In genomic region chr2:129112181-129112580, GRCh38 we compare ENCODE assay signal across 38 cellular contexts.
"Had no signal": no experiment of that assay in that cellular context is flagged by ENCODE, and none has a peak within 500 bp of the region (broad histone marks: within the 10 kb centered on the region; RNA-seq: fewer than 3 reads in every experiment).

No MANE protein-coding gene starts in this region.

- H3K36me3 Mint-ChIP-seq: activated CD4-positive, alpha-beta memory T cell treated with anti-CD3 and anti-CD28 coated beads for 36 hours; activated naive CD4-positive, alpha-beta T cell treated with anti-CD3 and anti-CD28 coated beads, Interleukin-2, amount 50 U/mL, for 72 hours; activated naive CD8-positive, alpha-beta T cell treated with anti-CD3 and anti-CD28 coated beads for 36 hours had no signal

- H3K27ac ChIP-seq: adrenal gland, body of pancreas, brain microvascular endothelial cell, cardiac muscle cell, VCaP had no signal

- H3K36me3 ChIP-seq: adrenal gland, brain microvascular endothelial cell, cardiac muscle cell had no signal

- DNase-seq: activated B cell treated with CpG ODN at 0.5 μM for 24 hours; activated CD4-positive, alpha-beta memory T cell treated with anti-CD3 and anti-CD28 coated beads for 36 hours; activated CD4-positive, alpha-beta T cell treated with anti-CD3 and anti-CD28 coated beads for 4 hours; activated CD4-positive, alpha-beta T cell treated with anti-CD3 and anti-CD28 coated beads, Interleukin-2, amount 10 ng/mL, durations not matched to agents 24 days and 14 days; activated CD4-positive, alpha-beta T cell treated with anti-CD3 and anti-CD28 coated beads, Interleukin-2, amount 50 U/mL, for 1 hour; activated CD4-positive, alpha-beta T cell treated with anti-CD3 and anti-CD28 coated beads, Interleukin-2, amount 50 U/mL, for 4 hours; activated CD4-positive, CD25-positive, alpha-beta regulatory T cell treated with anti-CD3 and anti-CD28 coated beads, Interleukin-2, amount 50 U/mL, for 72 hours; activated CD8-positive, alpha-beta memory T cell treated with anti-CD3 and anti-CD28 coated beads, Interleukin-2, amount 50 U/mL, for 4 hours; activated CD8-positive, alpha-beta T cell treated with anti-CD3 and anti-CD28 coated beads for 36 hours; activated effector memory CD4-positive, alpha-beta T cell treated with anti-CD3 and anti-CD28 coated beads, Interleukin-2, amount 50 U/mL, for 16 hours; activated gamma-delta T cell treated with Interleukin-2 at 50 U/mL for 16 hours; activated naive CD4-positive, alpha-beta T cell; activated naive CD4-positive, alpha-beta T cell treated with anti-CD3 and anti-CD28 coated beads for 36 hours; activated naive CD4-positive, alpha-beta T cell treated with anti-CD3 and anti-CD28 coated beads, Interleukin-2, amount 50 U/mL, for 16 hours; activated naive CD8-positive, alpha-beta T cell treated with anti-CD3 and anti-CD28 coated beads for 36 hours; activated T-cell treated with anti-CD3 and anti-CD28 coated beads for 4 hours; activated T-cell treated with anti-CD3 and anti-CD28 coated beads, Interleukin-2, amount 50 U/mL, for 1 hour; activated T-cell treated with anti-CD3 and anti-CD28 coated beads, Interleukin-2, amount 50 U/mL, for 4 hours; activated T-cell treated with anti-CD3 and anti-CD28 coated beads, Interleukin-2, amount 50 U/mL, for 72 hours; adrenal gland; amniotic stem cell; aorta; body of pancreas; brain microvascular endothelial cell; caudate nucleus; cerebellar nuclear complex; T-helper 2 cell; T-helper 9 cell had no signal

- H3K4me3 ChIP-seq: adrenal gland, body of pancreas, cardiac muscle cell had no signal

- FAIRE-seq: astrocyte, bronchial epithelial cell, TTC549 had no signal

- H3K9me3 Mint-ChIP-seq: activated B cell treated with CpG ODN at 0.5 μM for 24 hours; activated CD4-positive, alpha-beta T cell treated with anti-CD3 and anti-CD28 coated beads, Interleukin-2, amount 10 ng/mL, durations not matched to agents 24 days and 14 days; activated CD8-positive, alpha-beta T cell treated with anti-CD3 and anti-CD28 coated beads for 36 hours; activated naive CD4-positive, alpha-beta T cell treated with anti-CD3 and anti-CD28 coated beads for 36 hours; activated naive CD4-positive, alpha-beta T cell treated with anti-CD3 and anti-CD28 coated beads, Interleukin-2, amount 50 U/mL, for 72 hours; activated naive CD8-positive, alpha-beta T cell treated with anti-CD3 and anti-CD28 coated beads for 36 hours; activated T-helper 1 cell treated with anti-CD3 and anti-CD28 coated beads, Interleukin-12 subunit alpha, Interleukin-12 subunit beta, Interleukin-2, Interleukin-4 antibody, amounts not matched to agents 30 ng/mL and 10 ng/mL and 1 ng/mL, durations not matched to agents 14 hours and 24 hours and 36 hours; activated T-helper 17 cell treated with anti-CD3 and anti-CD28 coated beads, Interleukin-2, amount 50 U/mL, for 72 hours; central memory CD8-positive, alpha-beta T cell; T-helper 2 cell treated with Interferon-gamma antibody and Interleukin-4, amounts not matched to agents 5 μg/mL and 100 μg/mL, for 36 hours had no signal

- H3K27me3 ChIP-seq: adrenal gland, body of pancreas, brain microvascular endothelial cell, cardiac muscle cell had no signal

- H3K27ac Mint-ChIP-seq: activated B cell treated with CpG ODN at 0.5 μM for 24 hours; activated CD4-positive, alpha-beta memory T cell treated with anti-CD3 and anti-CD28 coated beads for 36 hours; activated CD4-positive, alpha-beta T cell treated with anti-CD3 and anti-CD28 coated beads, Interleukin-2, amount 10 ng/mL, durations not matched to agents 24 days and 14 days; activated CD8-positive, alpha-beta T cell treated with anti-CD3 and anti-CD28 coated beads for 36 hours; activated naive CD4-positive, alpha-beta T cell treated with anti-CD3 and anti-CD28 coated beads for 36 hours; activated naive CD4-positive, alpha-beta T cell treated with anti-CD3 and anti-CD28 coated beads, Interleukin-2, amount 50 U/mL, for 72 hours; activated naive CD8-positive, alpha-beta T cell treated with anti-CD3 and anti-CD28 coated beads for 36 hours; activated T-cell treated with anti-CD3 and anti-CD28 coated beads, Interleukin-2, amount 50 U/mL, for 72 hours; activated T-helper 1 cell treated with anti-CD3 and anti-CD28 coated beads, Interleukin-12 subunit alpha, Interleukin-12 subunit beta, Interleukin-2, Interleukin-4 antibody, amounts not matched to agents 30 ng/mL and 10 ng/mL and 1 ng/mL, durations not matched to agents 14 hours and 24 hours and 36 hours; activated T-helper 17 cell treated with anti-CD3 and anti-CD28 coated beads, Interleukin-2, amount 50 U/mL, for 72 hours; T-helper 2 cell treated with Interferon-gamma antibody and Interleukin-4, amounts not matched to agents 5 μg/mL and 100 μg/mL, for 36 hours had no signal

- H3K4me1 Mint-ChIP-seq: activated B cell treated with CpG ODN at 0.5 μM for 24 hours; activated CD4-positive, alpha-beta T cell treated with anti-CD3 and anti-CD28 coated beads, Interleukin-2, amount 10 ng/mL, durations not matched to agents 24 days and 14 days; activated naive CD8-positive, alpha-beta T cell treated with anti-CD3 and anti-CD28 coated beads for 36 hours; activated T-helper 17 cell treated with anti-CD3 and anti-CD28 coated beads, Interleukin-2, amount 50 U/mL, for 72 hours; central memory CD8-positive, alpha-beta T cell had no signal

- ATAC-seq: activated CD8-positive, alpha-beta T cell treated with anti-CD3 and anti-CD28 coated beads for 36 hours; activated naive CD4-positive, alpha-beta T cell treated with anti-CD3 and anti-CD28 coated beads, Interleukin-2, amount 50 U/mL, for 72 hours; activated T-cell treated with anti-CD3 and anti-CD28 coated beads, Interleukin-2, amount 50 U/mL, for 4 hours; activated T-cell treated with anti-CD3 and anti-CD28 coated beads, Interleukin-2, amount 50 U/mL, for 72 hours; activated T-helper 17 cell treated with anti-CD3 and anti-CD28 coated beads, Interleukin-2, amount 50 U/mL, for 72 hours; body of pancreas had no signal

- H3K4me3 Mint-ChIP-seq: activated B cell treated with CpG ODN at 0.5 μM for 24 hours; activated CD4-positive, alpha-beta memory T cell treated with anti-CD3 and anti-CD28 coated beads for 36 hours; activated CD4-positive, alpha-beta T cell treated with anti-CD3 and anti-CD28 coated beads, Interleukin-2, amount 10 ng/mL, durations not matched to agents 24 days and 14 days; activated CD8-positive, alpha-beta T cell treated with anti-CD3 and anti-CD28 coated beads for 36 hours; activated naive CD4-positive, alpha-beta T cell treated with anti-CD3 and anti-CD28 coated beads for 36 hours; activated naive CD8-positive, alpha-beta T cell treated with anti-CD3 and anti-CD28 coated beads for 36 hours; activated T-cell treated with anti-CD3 and anti-CD28 coated beads, Interleukin-2, amount 50 U/mL, for 4 hours; activated T-cell treated with anti-CD3 and anti-CD28 coated beads, Interleukin-2, amount 50 U/mL, for 72 hours; activated T-helper 1 cell treated with anti-CD3 and anti-CD28 coated beads, Interleukin-12 subunit alpha, Interleukin-12 subunit beta, Interleukin-2, Interleukin-4 antibody, amounts not matched to agents 30 ng/mL and 10 ng/mL and 1 ng/mL, durations not matched to agents 14 hours and 24 hours and 36 hours; activated T-helper 17 cell treated with anti-CD3 and anti-CD28 coated beads, Interleukin-2, amount 50 U/mL, for 72 hours; central memory CD8-positive, alpha-beta T cell; T-helper 2 cell treated with Interferon-gamma antibody and Interleukin-4, amounts not matched to agents 5 μg/mL and 100 μg/mL, for 36 hours had no signal

- H3K9me3 ChIP-seq: adrenal gland, body of pancreas had no signal

- H3K4me1 ChIP-seq: adrenal gland had no signal

- H3K27me3 Mint-ChIP-seq: activated CD4-positive, alpha-beta memory T cell treated with anti-CD3 and anti-CD28 coated beads for 36 hours; activated CD4-positive, alpha-beta T cell treated with anti-CD3 and anti-CD28 coated beads, Interleukin-2, amount 10 ng/mL, durations not matched to agents 24 days and 14 days; activated CD8-positive, alpha-beta T cell treated with anti-CD3 and anti-CD28 coated beads for 36 hours; activated naive CD8-positive, alpha-beta T cell treated with anti-CD3 and anti-CD28 coated beads for 36 hours; activated T-helper 17 cell treated with anti-CD3 and anti-CD28 coated beads, Interleukin-2, amount 50 U/mL, for 72 hours; central memory CD8-positive, alpha-beta T cell had no signal
